ENCODE assay signal across 12 cellular contexts in genomic region chr18:55252946-55253345, GRCh38.
DNase-seq lines count a peak whose midpoint lies in the region; ATAC-seq and TF ChIP-seq lines count a peak whose summit lies in the region.
"Had no signal": no experiment of that assay in that cellular context is flagged by ENCODE, and none has a peak within 500 bp of the region (broad histone marks: within the 10 kb centered on the region; RNA-seq: fewer than 3 reads in every experiment).

No MANE protein-coding gene starts in this region.

- no peak for TF ChIP-seq CTCF in SK-N-SH (IDR thresholded peaks at IDR 0.05)
- no peak for TF ChIP-seq CTCF in thoracic aorta (IDR thresholded peaks at IDR 0.05)
- TF ChIP-seq CTCF in PC-3 (conservative IDR thresholded peaks at IDR 0.05; ENCODE audit: low read depth, low read length): no peak

- H3K79me2 ChIP-seq in SK-N-SH (ENCODE audit: insufficient read depth): peaks cover 30% of the 10 kb centered on the region; the same call in 1 of the 2 replicates
- no peaks in the 10 kb centered on the region for H3K79me2 ChIP-seq in PC-3 (ENCODE audit: low read length)

- H3K36me3 ChIP-seq in SK-N-SH (replicated peaks in 1 of 2; ENCODE audit: control insufficient read depth in 1 of 2, insufficient read depth in 2 of 2, low read length in 1 of 2): peaks cover 43 to 88% of the 10 kb centered on the region in 2 experiments
- H3K36me3 ChIP-seq in SK-N-MC (ENCODE audit: insufficient read depth, low read length): peaks cover 36% of the 10 kb centered on the region
- peaks cover 9% of the 10 kb centered on the region for H3K36me3 ChIP-seq in thoracic aorta
- H3K36me3 ChIP-seq in PC-3 (ENCODE audit: low read depth, low read length): no peaks in the 10 kb centered on the region

- peak overlapping the region; percentile 87 to 90 for H3K27ac ChIP-seq in SK-N-SH (ENCODE audit: low read depth in 2 of 2, low read length in 1 of 2)
- peak overlapping the region; percentile 85; the same call in 1 of the 2 replicates for H3K27ac ChIP-seq in SK-N-MC
- H3K27ac ChIP-seq in thoracic aorta: peak overlapping the region; percentile 10 to 62
- H3K27ac ChIP-seq in PC-3 (ENCODE audit: low read length): no peak overlapping the region
- H3K27ac ChIP-seq: 22Rv1 had no signal

- TF ChIP-seq EP300 in SK-N-SH (IDR thresholded peaks at IDR 0.05; ENCODE audit: borderline replicate concordance in 1 of 2, low read depth in 1 of 2, low read length in 1 of 2): no peak

- H2AFZ ChIP-seq in SK-N-SH (ENCODE audit: low read depth): no peak overlapping the region
- H2AFZ ChIP-seq in PC-3 (ENCODE audit: low read length): no peak overlapping the region

- CTCF ChIA-PET in SK-N-SH (lab: Yijun Ruan, JAX) (interaction anchor here (1.5 kb wide), 1 partner anchor 18 kb away, joined by 5 read pairs; no protein-coding TSS in a partner anchor), PC-3 (lab: Charles Lee) (no interaction called here)

- H3K9me2 ChIP-seq in SK-N-SH (no peaks in the 10 kb centered on the region), PC-3 (replicated peaks; ENCODE audit: low read length) (no peaks in the 10 kb centered on the region)

- intact Hi-C loops in PC-3 (cut with micrococcal nuclease): loop anchor here (10.0 kb wide), 1 partner anchor 1332 kb away; no protein-coding TSS in a partner anchor

- H3K9ac ChIP-seq in SK-N-SH (no peak overlapping the region), SK-N-MC (ENCODE audit: insufficient read length) (no peak overlapping the region), PC-3 (ENCODE audit: low read length) (no peak overlapping the region)

- POLR2A ChIA-PET in SK-N-SH (lab: Yijun Ruan, JAX) (no interaction called here), PC-3 (lab: Charles Lee; ENCODE audit: unreplicated experiment) (no interaction called here)

- H4K20me1 ChIP-seq in SK-N-SH (ENCODE audit: insufficient read depth) (no peaks in the 10 kb centered on the region), PC-3 (ENCODE audit: low read length) (no peaks in the 10 kb centered on the region)

- H3K4me1 ChIP-seq in SK-N-SH (ENCODE audit: control insufficient read depth in 1 of 2, insufficient read depth in 2 of 2, low read depth in 1 of 2, low read length in 1 of 2) (peaks cover 44 to 55% of the 10 kb centered on the region in 2 experiments), thoracic aorta (ENCODE audit: control insufficient read depth in 1 of 2, low read depth in 2 of 2) (peaks cover 11 to 38% of the 10 kb centered on the region in 2 donors), PC-3 (ENCODE audit: insufficient read depth, low read length) (peaks cover 39% of the 10 kb centered on the region)

- DNase-seq in SK-N-SH (no peak), SK-N-MC (ENCODE audit: low read depth, low spot score) (no peak), thoracic aorta (ENCODE audit: low spot score) (no peak), PC-3 (no peak), nucleus accumbens (lab: John Stamatoyannopoulos, UW) (no peak)
- DNase-seq: activated CD4-positive, alpha-beta T cell treated with anti-CD3 and anti-CD28 coated beads for 48 hours; retina had no signal

- H3K4me2 ChIP-seq in SK-N-SH (peak overlapping the region; percentile 66; the same call in 1 of the 2 replicates), PC-3 (ENCODE audit: low read length) (no peak overlapping the region)

- H3F3A ChIP-seq in SK-N-SH (replicated peaks; ENCODE audit: insufficient read depth) (peaks cover 67% of the 10 kb centered on the region), PC-3 (ENCODE audit: low read length, unreplicated experiment) (no peaks in the 10 kb centered on the region)

- H3K9me3 ChIP-seq in SK-N-SH (no peaks in the 10 kb centered on the region), SK-N-MC (ENCODE audit: low read depth, low read length) (no peaks in the 10 kb centered on the region), thoracic aorta (no peaks in the 10 kb centered on the region), PC-3 (ENCODE audit: low read length) (no peaks in the 10 kb centered on the region)

- ATAC-seq in SK-N-SH treated with all-trans-retinoic acid at 6 μM for 48 hours: no peak
- peak; percentile 38 for ATAC-seq in HG02852 (IDR thresholded peaks at IDR 0.05; ENCODE audit: unreplicated experiment)
- ATAC-seq in thoracic aorta (ENCODE audit: insufficient number of reproducible peaks, low FRiP score, low read depth): no peak
- ATAC-seq in GM21737 (IDR thresholded peaks at IDR 0.05; ENCODE audit: unreplicated experiment): no peak
- no peak for ATAC-seq in PC-3
- ATAC-seq: HCT116 had no signal

- no TSS peak for BruUV-seq in PC-3 (replicated peaks; lab: Mats Ljungman, UMichigan)

- no peak for TF ChIP-seq RAD21 in SK-N-SH (IDR thresholded peaks at IDR 0.05; ENCODE audit: low read length)

- WGBS in SK-N-SH (ENCODE audit: low lambda C conversion rate): 37% methylated on average over 3 of the region's 3 CpGs

- H3K27me3 ChIP-seq in SK-N-SH (ENCODE audit: insufficient read depth) (no peaks in the 10 kb centered on the region), thoracic aorta (replicated peaks; ENCODE audit: insufficient read depth) (no peaks in the 10 kb centered on the region), PC-3 (ENCODE audit: low read length) (no peaks in the 10 kb centered on the region)

- H3K4me3 ChIP-seq in SK-N-SH (ENCODE audit: low read depth in 2 of 2, low read length in 1 of 2) (no peak overlapping the region), SK-N-MC (peak overlapping the region; percentile 67; the same call in 1 of the 2 replicates), thoracic aorta (peak overlapping the region; percentile 31), PC-3 (ENCODE audit: low read length) (no peak overlapping the region)

TF ChIP-seq in SK-N-SH, 30 proteins besides CTCF, POLR2A, EP300 and RAD21:
- TF ChIP-seq GATA2 (CRISPR knock-in tag; IDR thresholded peaks at IDR 0.05): no peak

TF ChIP-seq in SK-N-SH treated with all-trans-retinoic acid at 6 μM for 48 hours, 23 proteins besides CTCF, POLR2A, EP300 and RAD21 (continues in another document):
- TF ChIP-seq PPARA (CRISPR knock-in tag; IDR thresholded peaks at IDR 0.05; ENCODE audit: borderline replicate concordance) (no peak), RARB (CRISPR knock-in tag; IDR thresholded peaks at IDR 0.05) (no peak), ZNF70 (CRISPR knock-in tag; IDR thresholded peaks at IDR 0.05) (no peak), TOX (CRISPR knock-in tag; IDR thresholded peaks at IDR 0.05; ENCODE audit: borderline replicate concordance) (no peak), BACH2 (CRISPR knock-in tag; IDR thresholded peaks at IDR 0.05; ENCODE audit: borderline replicate concordance) (no peak), ISL1 (CRISPR knock-in tag; IDR thresholded peaks at IDR 0.05) (no peak), ARNTL (CRISPR knock-in tag; IDR thresholded peaks at IDR 0.05; ENCODE audit: borderline replicate concordance, low read depth) (no peak), OSR1 (CRISPR knock-in tag; IDR thresholded peaks at IDR 0.05) (no peak), ESRRG (CRISPR knock-in tag; IDR thresholded peaks at IDR 0.05) (no peak), GLIS3 (CRISPR knock-in tag; IDR thresholded peaks at IDR 0.05) (no peak), ZFP3 (CRISPR knock-in tag; IDR thresholded peaks at IDR 0.05) (no peak), ZNF565 (CRISPR knock-in tag; conservative IDR thresholded peaks at IDR 0.05; ENCODE audit: low read depth) (no peak), SNAI2 (CRISPR knock-in tag; IDR thresholded peaks at IDR 0.05) (no peak), CSDC2 (CRISPR knock-in tag; IDR thresholded peaks at IDR 0.05) (no peak)
- TF ChIP-seq, protein P1, sequence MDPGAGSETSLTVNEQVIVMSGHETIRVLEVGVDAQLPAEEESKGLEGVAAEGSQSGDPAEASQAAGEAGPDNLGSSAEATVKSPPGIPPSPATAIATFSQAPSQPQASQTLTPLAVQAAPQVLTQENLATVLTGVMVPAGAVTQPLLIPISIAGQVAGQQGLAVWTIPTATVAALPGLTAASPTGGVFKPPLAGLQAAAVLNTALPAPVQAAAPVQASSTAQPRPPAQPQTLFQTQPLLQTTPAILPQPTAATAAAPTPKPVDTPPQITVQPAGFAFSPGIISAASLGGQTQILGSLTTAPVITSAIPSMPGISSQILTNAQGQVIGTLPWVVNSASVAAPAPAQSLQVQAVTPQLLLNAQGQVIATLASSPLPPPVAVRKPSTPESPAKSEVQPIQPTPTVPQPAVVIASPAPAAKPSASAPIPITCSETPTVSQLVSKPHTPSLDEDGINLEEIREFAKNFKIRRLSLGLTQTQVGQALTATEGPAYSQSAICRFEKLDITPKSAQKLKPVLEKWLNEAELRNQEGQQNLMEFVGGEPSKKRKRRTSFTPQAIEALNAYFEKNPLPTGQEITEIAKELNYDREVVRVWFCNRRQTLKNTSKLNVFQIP (CRISPR knock-in tag; IDR thresholded peaks at IDR 0.05; ENCODE audit: borderline replicate concordance, low read depth): no peak
- TF ChIP-seq, protein P2, sequence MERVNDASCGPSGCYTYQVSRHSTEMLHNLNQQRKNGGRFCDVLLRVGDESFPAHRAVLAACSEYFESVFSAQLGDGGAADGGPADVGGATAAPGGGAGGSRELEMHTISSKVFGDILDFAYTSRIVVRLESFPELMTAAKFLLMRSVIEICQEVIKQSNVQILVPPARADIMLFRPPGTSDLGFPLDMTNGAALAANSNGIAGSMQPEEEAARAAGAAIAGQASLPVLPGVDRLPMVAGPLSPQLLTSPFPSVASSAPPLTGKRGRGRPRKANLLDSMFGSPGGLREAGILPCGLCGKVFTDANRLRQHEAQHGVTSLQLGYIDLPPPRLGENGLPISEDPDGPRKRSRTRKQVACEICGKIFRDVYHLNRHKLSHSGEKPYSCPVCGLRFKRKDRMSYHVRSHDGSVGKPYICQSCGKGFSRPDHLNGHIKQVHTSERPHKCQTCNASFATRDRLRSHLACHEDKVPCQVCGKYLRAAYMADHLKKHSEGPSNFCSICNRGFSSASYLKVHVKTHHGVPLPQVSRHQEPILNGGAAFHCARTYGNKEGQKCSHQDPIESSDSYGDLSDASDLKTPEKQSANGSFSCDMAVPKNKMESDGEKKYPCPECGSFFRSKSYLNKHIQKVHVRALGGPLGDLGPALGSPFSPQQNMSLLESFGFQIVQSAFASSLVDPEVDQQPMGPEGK (CRISPR knock-in tag; IDR thresholded peaks at IDR 0.05; ENCODE audit: borderline replicate concordance): no peak
- TF ChIP-seq, protein P3, sequence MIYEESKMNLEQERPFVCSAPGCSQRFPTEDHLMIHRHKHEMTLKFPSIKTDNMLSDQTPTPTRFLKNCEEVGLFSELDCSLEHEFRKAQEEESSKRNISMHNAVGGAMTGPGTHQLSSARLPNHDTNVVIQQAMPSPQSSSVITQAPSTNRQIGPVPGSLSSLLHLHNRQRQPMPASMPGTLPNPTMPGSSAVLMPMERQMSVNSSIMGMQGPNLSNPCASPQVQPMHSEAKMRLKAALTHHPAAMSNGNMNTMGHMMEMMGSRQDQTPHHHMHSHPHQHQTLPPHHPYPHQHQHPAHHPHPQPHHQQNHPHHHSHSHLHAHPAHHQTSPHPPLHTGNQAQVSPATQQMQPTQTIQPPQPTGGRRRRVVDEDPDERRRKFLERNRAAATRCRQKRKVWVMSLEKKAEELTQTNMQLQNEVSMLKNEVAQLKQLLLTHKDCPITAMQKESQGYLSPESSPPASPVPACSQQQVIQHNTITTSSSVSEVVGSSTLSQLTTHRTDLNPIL (CRISPR knock-in tag; IDR thresholded peaks at IDR 0.05; ENCODE audit: low read depth): no peak

Comparison
In these comparisons a context has a peak if more than half of its experiments do, and no peak if none do; other contexts are left out.
1. H3K4me3 ChIP-seq: peak in SK-N-MC (single experiment) and thoracic aorta (single experiment); none in SK-N-SH (0 of 2) and PC-3 (single experiment).